9 cellular contexts compared by ENCODE assay signal in the genomic region with DNA sequence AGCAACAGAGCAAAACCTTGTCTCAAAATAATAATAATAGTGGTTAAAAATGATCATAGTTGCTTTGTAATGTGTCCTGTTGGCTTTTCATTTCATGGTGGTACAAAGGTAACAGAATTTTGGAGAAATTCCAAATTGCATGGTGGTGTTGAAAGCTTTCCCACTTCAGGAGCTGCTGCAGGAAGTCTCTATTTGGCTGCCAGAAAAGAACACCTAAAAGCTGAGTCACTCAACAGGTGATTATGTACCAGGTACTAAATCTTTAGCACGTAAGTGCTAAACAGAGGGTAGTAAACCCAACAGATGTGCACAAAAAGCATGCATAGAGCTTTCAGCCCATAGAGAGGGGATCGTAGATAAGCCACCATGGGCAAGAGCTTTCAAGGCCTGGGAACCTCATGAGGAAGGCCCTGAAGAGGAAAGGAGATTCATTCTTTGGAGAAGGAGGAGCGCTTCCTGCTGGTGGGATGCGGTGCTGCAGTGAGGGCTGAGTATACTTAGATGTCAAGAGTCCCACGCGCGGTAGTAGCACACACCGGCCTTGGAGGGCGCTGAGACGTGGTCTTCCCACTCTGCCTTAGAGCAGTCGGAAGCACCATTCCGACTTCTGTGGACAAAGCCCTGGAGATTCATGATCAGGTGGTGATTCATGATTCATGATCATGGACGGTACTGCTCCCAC.
DNase-seq lines count a peak whose midpoint lies in the region; ATAC-seq, FAIRE-seq and TF ChIP-seq lines count a peak whose summit lies in the region.
"Had no signal": no experiment of that assay in that cellular context is flagged by ENCODE, and none has a peak within 500 bp of the region (broad histone marks: within the 10 kb centered on the region; RNA-seq: fewer than 3 reads in every experiment).

No MANE protein-coding gene starts in this region.

- TF ChIP-seq POLR2A in esophagus squamous epithelium (IDR thresholded peaks at IDR 0.05) = no peak

- H3K4me1 ChIP-seq in esophagus squamous epithelium (peaks cover 0 to 36% (median 5%) of the 10 kb centered on the region in 3 donors), small intestine (ENCODE audit: control insufficient read depth in 2 of 2, insufficient read depth in 1 of 2, low read depth in 1 of 2, low read length in 1 of 2) (no peaks in the 10 kb centered on the region)

- peaks cover 0 to 27% (median 0%) of the 10 kb centered on the region in 3 donors for H3K36me3 ChIP-seq in esophagus squamous epithelium
- H3K36me3 ChIP-seq in small intestine (ENCODE audit: control insufficient read depth in 2 of 2, insufficient read depth in 2 of 2, low read length in 2 of 2) = no peaks in the 10 kb centered on the region

- TF ChIP-seq CTCF in esophagus squamous epithelium (IDR thresholded peaks at IDR 0.05) (peak in 5 of 6 experiments; percentile 18 to 62 (median 35)), omental fat pad (IDR thresholded peaks at IDR 0.05) (no peak)

- H3K4me3 ChIP-seq in esophagus squamous epithelium (no peak overlapping the region), small intestine (ENCODE audit: low read depth in 1 of 2, low read length in 2 of 2) (no peak overlapping the region)

- 76 to 83% methylated on average over 6 to 13 of the region's 13 CpGs for WGBS in esophagus squamous epithelium, 2 donors
- WGBS in small intestine, 3 donors = 77 to 84% (median 83%) methylated on average over 13 of the region's 13 CpGs

- DNase-seq in DMS 273 (lab: John Stamatoyannopoulos, UW; ENCODE audit: unreplicated experiment) = peak; percentile 85
- DNase-seq in DMS 273 treated with DMSO at 0.1 percent for 48 hours (lab: John Stamatoyannopoulos, UW) = no peak
- DNase-seq in LHCN-M2 (ENCODE audit: low read depth) = peak; percentile 75
- peak; percentile 19 to 42 for DNase-seq in activated CD4-positive, alpha-beta T cell treated with anti-CD3 and anti-CD28 coated beads for 4 hours
- no peak for DNase-seq in esophagus squamous epithelium (lab: John Stamatoyannopoulos, UW)
- DNase-seq in small intestine = peak; percentile 29
- DNase-seq in omental fat pad (ENCODE audit: low spot score) = no peak

- intact Hi-C loops in esophagus squamous epithelium (cut with DNase I) = loop anchor here (5.0 to 10.0 kb wide), 2 partner anchors 127 to 165 kb away; no protein-coding TSS in a partner anchor

- no peak for FAIRE-seq in small intestine (lab: Jason Lieb, UNC)
- FAIRE-seq: A204.1 had no signal

- H3K27ac ChIP-seq in esophagus squamous epithelium = peak overlapping the region in 2 of 4 donors; percentile 8 to 17
- H3K27ac ChIP-seq in small intestine (ENCODE audit: low read depth in 1 of 2, low read length in 1 of 2) = no peak overlapping the region

- ATAC-seq in GM19395 (IDR thresholded peaks at IDR 0.05; ENCODE audit: unreplicated experiment) (no peak), omental fat pad (ENCODE audit: low FRiP score) (no peak)

- H3K27me3 ChIP-seq in esophagus squamous epithelium = no peaks in the 10 kb centered on the region
- no peaks in the 10 kb centered on the region for H3K27me3 ChIP-seq in small intestine (ENCODE audit: control insufficient read depth in 2 of 2, insufficient read depth in 2 of 2, low read length in 2 of 2)

- no peaks in the 10 kb centered on the region for H3K9me3 ChIP-seq in esophagus squamous epithelium
- H3K9me3 ChIP-seq in small intestine (ENCODE audit: control insufficient read depth, low read depth) = no peaks in the 10 kb centered on the region

Comparison
In these comparisons a context has a peak if more than half of its experiments do, and no peak if none do; other contexts are left out.
1. DNase-seq: peak in DMS 273 (single experiment), LHCN-M2 (single experiment), activated CD4-positive, alpha-beta T cell treated with anti-CD3 and anti-CD28 coated beads for 4 hours (2 of 2) and small intestine (single experiment); none in DMS 273 treated with DMSO at 0.1 percent for 48 hours (single experiment), esophagus squamous epithelium (single experiment) and omental fat pad (single experiment).
2. CTCF ChIP-seq: peak in esophagus squamous epithelium (5 of 6); none in omental fat pad (0 of 3).